Comparison of ENCODE assay signal across 21 cellular contexts in genomic region chr7:14924398-14924797, GRCh38. TPM values are rescaled to one million over a fixed set of nuclear protein-coding genes. Genes with fewer than 3 reads are reported as not detected.
DNase-seq lines count a peak whose midpoint lies in the region; ATAC-seq and TF ChIP-seq lines count a peak whose summit lies in the region.
"Had no signal": no experiment of that assay in that cellular context is flagged by ENCODE, and none has a peak within 500 bp of the region (broad histone marks: within the 10 kb centered on the region; RNA-seq: fewer than 3 reads in every experiment).

No MANE protein-coding gene starts in this region.

- H3K4me2 ChIP-seq in PC-3 (ENCODE audit: low read length) = peak overlapping the region; percentile 66

- H3K79me2 ChIP-seq in ACC112 (ENCODE audit: control insufficient read depth, insufficient read depth, low read length, unreplicated experiment) (no peaks in the 10 kb centered on the region), PC-3 (ENCODE audit: low read length) (no peaks in the 10 kb centered on the region)

- peak overlapping the region; percentile 32; the same call in 1 of the 2 replicates for H3K9ac ChIP-seq in PC-3 (ENCODE audit: low read length)

- CTCF ChIA-PET in PC-3 (lab: Charles Lee) = interaction anchor here (1.0 to 2.0 kb wide), 3 partner anchors 91 to 207 kb away, joined by 3 to 18 read pairs (median 13); no protein-coding TSS in a partner anchor

- no peaks in the 10 kb centered on the region for H3F3A ChIP-seq in PC-3 (ENCODE audit: low read length, unreplicated experiment)

- H2AFZ ChIP-seq in ACC112 (ENCODE audit: low read length, unreplicated experiment) (peak overlapping the region; percentile 85), PC-3 (ENCODE audit: low read length) (peak overlapping the region; percentile 71)

- POLR2A ChIA-PET in PC-3 (lab: Charles Lee; ENCODE audit: unreplicated experiment) = no interaction called here

- TF ChIP-seq CTCF in PC-3 (conservative IDR thresholded peaks at IDR 0.05; ENCODE audit: low read depth, low read length) (peak; percentile 61), fibroblast of the aortic adventitia (IDR thresholded peaks at IDR 0.05; ENCODE audit: insufficient read depth, low read length) (no peak)

- no peaks in the 10 kb centered on the region for H3K9me2 ChIP-seq in PC-3 (replicated peaks; ENCODE audit: low read length)

- ATAC-seq in PC-3 = peak; percentile 67
- ATAC-seq in HG02642 (IDR thresholded peaks at IDR 0.05; ENCODE audit: poor library complexity, unreplicated experiment) = no peak
- no peak for ATAC-seq in HG03439 (IDR thresholded peaks at IDR 0.05; ENCODE audit: unreplicated experiment)
- ATAC-seq: activated CD8-positive, alpha-beta T cell treated with anti-CD3 and anti-CD28 coated beads, Interleukin-2, amount 10 ng/mL, durations not matched to agents 7 days and 5 days; left colon; natural killer cell treated with Interleukin-12 subunit alpha and Interleukin-12 subunit beta and Interleukin-15 and Interleukin-18, amount 100 ng/mL, for 72 hours; stimulated activated memory B cell treated with anti-CD40 and anti-IgM and Interleukin-4, amounts not matched to agents 10 μg/mL and 1 μg/mL and 100 μg/mL, for 72 hours; upper lobe of right lung had no signal

- H3K4me3 ChIP-seq in ACC112 (ENCODE audit: low read depth, low read length) (peak overlapping the region; percentile 51; the same call in 1 of the 2 replicates), PC-3 (ENCODE audit: low read length) (peak overlapping the region; percentile 45; the same call in 1 of the 2 replicates), fibroblast of the aortic adventitia (ENCODE audit: low read depth, low read length) (no peak overlapping the region)
- H3K4me3 ChIP-seq: upper lobe of right lung had no signal

- no peak overlapping the region for H3K27ac ChIP-seq in ACC112 (ENCODE audit: low read depth, low read length)
- no peak overlapping the region for H3K27ac ChIP-seq in PC-3 (ENCODE audit: low read length)
- no peak overlapping the region for H3K27ac ChIP-seq in caudate nucleus (ENCODE audit: low read depth, low read length)
- H3K27ac ChIP-seq: HL-60, upper lobe of right lung had no signal

- H3K36me3 ChIP-seq in ACC112 (ENCODE audit: insufficient read depth, low read length) = no peaks in the 10 kb centered on the region
- H3K36me3 ChIP-seq in PC-3 (ENCODE audit: low read depth, low read length) = no peaks in the 10 kb centered on the region
- H3K36me3 ChIP-seq: upper lobe of right lung had no signal

- no peaks in the 10 kb centered on the region for H4K20me1 ChIP-seq in PC-3 (ENCODE audit: low read length)

- no peaks in the 10 kb centered on the region for H3K4me1 ChIP-seq in ACC112 (ENCODE audit: control insufficient read depth, insufficient read depth, low read length, unreplicated experiment)
- peaks cover 5% of the 10 kb centered on the region; the same call in 1 of the 2 replicates for H3K4me1 ChIP-seq in PC-3 (ENCODE audit: insufficient read depth, low read length)
- H3K4me1 ChIP-seq: upper lobe of right lung had no signal

- H3K27me3 ChIP-seq in ACC112 (ENCODE audit: insufficient read depth, low read length) = no peaks in the 10 kb centered on the region
- H3K27me3 ChIP-seq in PC-3 (ENCODE audit: low read length) = no peaks in the 10 kb centered on the region
- H3K27me3 ChIP-seq: upper lobe of right lung had no signal

- DNase-seq in ELR (ENCODE audit: low read depth) (peak; percentile 63), PC-3 (peak; percentile 62), fibroblast of the aortic adventitia (ENCODE audit: low read depth) (peak; percentile 47), NCI-H510A (lab: John Stamatoyannopoulos, UW) (no peak), caudate nucleus (lab: John Stamatoyannopoulos, UW) (no peak)
- DNase-seq: activated CD8-positive, alpha-beta T cell treated with anti-CD3 and anti-CD28 coated beads, Interleukin-2, amount 10 ng/mL, durations not matched to agents 7 days and 5 days; activated effector memory CD4-positive, alpha-beta T cell treated with Interleukin-2 at 50 U/mL for 16 hours; C1 segment of cervical spinal cord; effector CD4-positive, alpha-beta T cell; H7; left colon; NCI-H524 treated with DMSO at 0.1 percent for 48 hours; Right ventricle myocardium superior; stimulated activated CD4-positive, alpha-beta T cell treated with anti-CD3 and anti-CD28 coated beads, Interleukin-4, amount 100 ng/mL, for 4 hours; upper lobe of right lung had no signal

- intact Hi-C loops in PC-3 (cut with micrococcal nuclease) = loop anchor here (1.0 to 5.0 kb wide), 3 partner anchors 92 to 207 kb away; no protein-coding TSS in a partner anchor

- no peaks in the 10 kb centered on the region for H3K9me3 ChIP-seq in PC-3 (ENCODE audit: low read length)
- H3K9me3 ChIP-seq: upper lobe of right lung had no signal

- BruUV-seq in PC-3 (replicated peaks; lab: Mats Ljungman, UMichigan) = no TSS peak

RNA-seq across cellular contexts. Expression of gene DGKB, which starts 21.8 kb away (rescaled TPM):
- total RNA-seq in PC-3 (2014; rRNA removed) (0.15 and 0.69 TPM in 2 replicates), fibroblast of the aortic adventitia (ENCODE audit: low replicate concordance) (0.36 and 1.2 TPM in 2 replicates)
- total RNA-seq: activated CD8-positive, alpha-beta T cell treated with anti-CD3 and anti-CD28 coated beads, Interleukin-2, amount 10 ng/mL, durations not matched to agents 7 days and 5 days; natural killer cell treated with Interleukin-12 subunit alpha and Interleukin-12 subunit beta and Interleukin-15 and Interleukin-18, amount 100 ng/mL, for 72 hours; upper lobe of right lung had no signal

Comparison
In these comparisons a context has a peak if more than half of its experiments do, and no peak if none do; other contexts are left out.
1. DNase-seq: peak in ELR (single experiment), PC-3 (single experiment) and fibroblast of the aortic adventitia (single experiment); none in NCI-H510A (single experiment) and caudate nucleus (0 of 61).